ENCODE assay signal across 8 cellular contexts in genomic region chr6:36874443-36875249, GRCh38. TPM values are rescaled to one million over a fixed set of nuclear protein-coding genes. Genes with fewer than 3 reads are reported as not detected.
DNase-seq lines count a peak whose midpoint lies in the region; ATAC-seq, FAIRE-seq and TF ChIP-seq lines count a peak whose summit lies in the region.

Gene PPIL1 (minus strand): TSS chr6:36874803. CDS start chr6:36874772, 31 bp downstream.

- H3K4me2 ChIP-seq in A549: peak within 1 kb of the TSS; percentile 94
- peak within 1 kb of the TSS; percentile 95 for H3K4me2 ChIP-seq in smooth muscle cell

- peak; percentile 88 to 91 for DNase-seq in A549 (ENCODE audit: low read depth in 1 of 2, low spot score in 1 of 2)
- DNase-seq in NCI-H2196 treated with DMSO at 0.1 percent for 48 hours (lab: John Stamatoyannopoulos, UW; ENCODE audit: unreplicated experiment): peak; percentile 93
- peak; percentile 79 for DNase-seq in bronchial epithelial cell (ENCODE audit: low read depth)
- DNase-seq in iPS-NIHi7 (ENCODE audit: extremely low spot score): peak; percentile 89
- peak; percentile 58 for DNase-seq in smooth muscle cell (lab: John Stamatoyannopoulos, UW; ENCODE audit: unreplicated experiment)

- TF ChIP-seq EP300 in A549 (IDR thresholded peaks at IDR 0.05): no peak

- no peaks in the 10 kb centered on the region for H3K27me3 ChIP-seq in bronchial epithelial cell (ENCODE audit: control insufficient read depth, insufficient read depth, low read length)
- no peaks in the 10 kb centered on the region for H3K27me3 ChIP-seq in smooth muscle cell (ENCODE audit: low read depth)

- peaks cover 5% of the 10 kb centered on the region for H3K36me3 ChIP-seq in bronchial epithelial cell (ENCODE audit: control insufficient read depth, insufficient read depth, low read length)
- no peaks in the 10 kb centered on the region for H3K36me3 ChIP-seq in smooth muscle cell (ENCODE audit: low read depth)

- CTCF ChIA-PET in A549 (lab: Yijun Ruan, JAX): interaction anchor here (0.9 to 4.1 kb wide), 7 partner anchors 10 to 185 kb away, joined by 3 to 34 read pairs (median 4); partner anchors contain the start of gene C6orf89

- 2% methylated on average over 18 of the region's 54 CpGs for WGBS in A549 (ENCODE audit: missing lambda C conversion rate)
- WGBS in smooth muscle cell (ENCODE audit: low lambda C conversion rate): under 1% methylated on average over 54 of the region's 54 CpGs

- no peak for TF ChIP-seq RAD21 in A549 (conservative IDR thresholded peaks at IDR 0.05 in 1 of 2, IDR thresholded peaks at IDR 0.05 in 1 of 2)

- H3K4me1 ChIP-seq in A549 (peaks cover 9% of the 10 kb centered on the region; the same call in 2 of the 3 replicates), smooth muscle cell (ENCODE audit: low read depth) (peaks cover 15% of the 10 kb centered on the region)

- no peak for TF ChIP-seq CTCF in A549 (IDR thresholded peaks at IDR 0.05)
- TF ChIP-seq CTCF in WI38 (IDR thresholded peaks at IDR 0.05; ENCODE audit: low read depth, low read length): no peak
- no peak for TF ChIP-seq CTCF in bronchial epithelial cell (IDR thresholded peaks at IDR 0.05; ENCODE audit: insufficient read depth, low read length, severe bottlenecking)
- no peak for TF ChIP-seq CTCF in smooth muscle cell (IDR thresholded peaks at IDR 0.05; ENCODE audit: borderline replicate concordance, insufficient read depth, poor library complexity, severe bottlenecking)

- H3K79me2 ChIP-seq in smooth muscle cell (ENCODE audit: low read depth): peaks cover 24% of the 10 kb centered on the region

- ATAC-seq in A549 (peak; percentile 97), GM18867 (IDR thresholded peaks at IDR 0.05; ENCODE audit: unreplicated experiment) (peak; percentile 71), HG03103 (IDR thresholded peaks at IDR 0.05; ENCODE audit: low read depth, unreplicated experiment) (peak; percentile 65)

- TF ChIP-seq POLR2A in A549 (IDR thresholded peaks at IDR 0.05; ENCODE audit: low read length): peak; percentile 4; the same call in 1 of the 2 replicates

- H3K9me3 ChIP-seq in A549: no peaks in the 10 kb centered on the region
- H3K9me3 ChIP-seq in smooth muscle cell (replicated peaks; ENCODE audit: low read depth): no peaks in the 10 kb centered on the region

- POLR2A ChIA-PET in A549 (lab: Yijun Ruan, JAX): interaction anchor here (0.9 to 1.8 kb wide), 6 partner anchors 11 to 143 kb away, joined by 3 to 12 read pairs (median 4); partner anchors contain the start of genes C6orf89 and MTCH1

- H3K9ac ChIP-seq in smooth muscle cell (ENCODE audit: low read depth): peak within 1 kb of the TSS; percentile 83

- H3K27ac ChIP-seq in A549 (peak within 1 kb of the TSS; percentile 88 to 98), smooth muscle cell (ENCODE audit: low read depth) (peak within 1 kb of the TSS; percentile 82)

- no peaks in the 10 kb centered on the region for H3F3A ChIP-seq in smooth muscle cell (ENCODE audit: low read depth)

- FAIRE-seq in A549 (lab: Jason Lieb, UNC) (no peak), bronchial epithelial cell (lab: Jason Lieb, UNC) (no peak)

- no peaks in the 10 kb centered on the region for H4K20me1 ChIP-seq in smooth muscle cell (ENCODE audit: low read depth)

- H2AFZ ChIP-seq in smooth muscle cell (ENCODE audit: low read depth): peak within 1 kb of the TSS; percentile 99

- peak within 1 kb of the TSS; percentile 65 for H3K4me3 ChIP-seq in A549
- peak within 1 kb of the TSS; percentile 89 for H3K4me3 ChIP-seq in WI38 (ENCODE audit: low read depth, low read length)
- H3K4me3 ChIP-seq in bronchial epithelial cell (ENCODE audit: low read depth, low read length): peak within 1 kb of the TSS; percentile 78
- H3K4me3 ChIP-seq in smooth muscle cell: peak within 1 kb of the TSS; percentile 75

TF ChIP-seq in A549, 52 proteins besides CTCF, POLR2A, EP300 and RAD21:
- TF ChIP-seq E2F6 (IDR thresholded peaks at IDR 0.05; ENCODE audit: borderline replicate concordance, low read depth) (0 out of 2 replicates have a peak, but pooled peaks have one; percentile 21), KDM5A (IDR thresholded peaks at IDR 0.05) (0 out of 2 replicates have a peak, but pooled peaks have one; percentile 18), SMC3 (IDR thresholded peaks at IDR 0.05) (no peak), PHF8 (IDR thresholded peaks at IDR 0.05; ENCODE audit: borderline replicate concordance, low read depth) (peak; percentile 77; the same call in 1 of the 2 replicates), TFCP2L1 (CRISPR knock-in tag; IDR thresholded peaks at IDR 0.05) (no peak), PBX3 (IDR thresholded peaks at IDR 0.05) (no peak), RFX5 (IDR thresholded peaks at IDR 0.05) (peak; percentile 44; the same call in 1 of the 2 replicates), MAX (IDR thresholded peaks at IDR 0.05) (peak; percentile 95), CBX2 (IDR thresholded peaks at IDR 0.05; ENCODE audit: borderline replicate concordance, low read depth) (no peak), CHD2 (IDR thresholded peaks at IDR 0.05; ENCODE audit: low read length, partially characterized antibody) (no peak), HOXB5 (CRISPR knock-in tag; IDR thresholded peaks at IDR 0.05) (0 out of 2 replicates have a peak, but pooled peaks have one; percentile 49), JUN (IDR thresholded peaks at IDR 0.05) (peak in 1 of 2 experiments; percentile 79; a peak in 3 of 5 replicates), MYC (IDR thresholded peaks at IDR 0.05; ENCODE audit: borderline replicate concordance, low read length) (peak; percentile 70; the same call in 1 of the 2 replicates), BCL3 (IDR thresholded peaks at IDR 0.05) (0 out of 3 replicates have a peak, but pooled peaks have one; percentile 30), FOSL2 (IDR thresholded peaks at IDR 0.05) (no peak), FOSL2 (CRISPR knock-in tag; IDR thresholded peaks at IDR 0.05) (peak; percentile 24; the same call in 1 of the 2 replicates), GATA3 (IDR thresholded peaks at IDR 0.05; ENCODE audit: borderline replicate concordance) (no peak), ELK1 (IDR thresholded peaks at IDR 0.05; ENCODE audit: low read depth, low read length) (no peak)

RNA-seq across cellular contexts. Expression of gene PPIL1, which starts in this region (rescaled TPM):
- polyA plus RNA-seq in A549 (2011; rRNA removed): 58.7 and 60.0 TPM in 2 replicates
- polyA plus RNA-seq in A549 (2012; cell fraction: cytosol; rRNA removed): 31.7 and 38.8 TPM in 2 replicates
- polyA plus RNA-seq in A549 (2012; cell fraction: nucleus; rRNA removed): 11.3 and 12.7 TPM in 2 replicates
- 42.6 to 47.5 TPM (median 45.3 TPM) in 3 replicates for polyA plus RNA-seq in A549 (2017; fragmentation: RNase III; extraction: RNeasy Plus Mini Kit Qiagen cat#74134 plus additional on column Dnase treatment)
- polyA minus RNA-seq in A549 (2011; rRNA and poly(A)+ RNA removed): 41.2 and 43.9 TPM in 2 replicates
- 33.3 and 34.8 TPM in 2 replicates for total RNA-seq in bronchial epithelial cell
- 49.3 and 57.6 TPM in 2 replicates for total RNA-seq in smooth muscle cell
- 34.6 and 45.4 TPM in 2 replicates for polyA plus RNA-seq in smooth muscle cell

Comparison
In these comparisons a context has a peak if more than half of its experiments do, and no peak if none do; other contexts are left out.
1. Peak in every context shown above with its lines: DNase-seq, ATAC-seq, H3K4me3 ChIP-seq and H3K27ac ChIP-seq.